8 cellular contexts compared by ENCODE assay signal in the genomic region with DNA sequence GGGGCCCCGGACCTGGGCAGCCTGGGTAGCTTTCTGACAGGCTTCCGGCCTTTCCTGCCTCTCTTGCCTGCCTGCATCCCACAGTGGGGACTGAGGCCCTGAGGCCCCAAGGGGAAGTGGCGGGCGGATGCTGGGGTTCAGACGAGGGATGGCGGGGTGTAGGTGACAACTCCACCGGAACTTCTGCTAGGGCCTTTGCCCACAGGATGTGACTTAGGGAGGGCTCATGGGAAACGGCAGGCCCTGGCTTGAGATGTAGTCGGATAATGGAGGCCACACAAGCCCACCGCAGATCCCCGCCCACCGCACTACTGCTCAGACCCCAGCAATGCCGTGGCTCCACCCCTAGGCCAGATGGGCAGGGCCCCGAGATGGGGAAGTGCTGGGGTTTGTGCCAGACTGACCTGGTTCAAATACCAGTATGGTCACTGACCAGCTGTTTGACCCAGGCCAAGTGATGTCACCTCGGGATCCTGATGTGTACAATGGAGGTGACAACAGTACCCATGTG. TPM values are rescaled to one million over a fixed set of nuclear protein-coding genes. Genes with fewer than 3 reads are reported as not detected.
DNase-seq lines count a peak whose midpoint lies in the region; ATAC-seq and TF ChIP-seq lines count a peak whose summit lies in the region.

No MANE protein-coding gene starts in this region.

- peak; percentile 35 for ATAC-seq in activated CD8-positive, alpha-beta memory T cell treated with anti-CD3 and anti-CD28 coated beads, Interleukin-2, amount 10 ng/mL, durations not matched to agents 7 days and 5 days
- ATAC-seq in heart right ventricle (no peak), GM21737 (IDR thresholded peaks at IDR 0.05; ENCODE audit: unreplicated experiment) (no peak)

- DNase-seq in Karpas-422, result peak; percentile 75
- DNase-seq in activated CD8-positive, alpha-beta memory T cell treated with anti-CD3 and anti-CD28 coated beads, Interleukin-2, amount 10 ng/mL, durations not matched to agents 7 days and 5 days, result peak; percentile 97
- peak in 1 of 2 donors; percentile 54 for DNase-seq in heart right ventricle
- DNase-seq in stimulated activated CD8-positive, alpha-beta memory T cell treated with anti-CD3 and anti-CD28 coated beads, Interleukin-15, amount 100 ng/mL, for 48 hours (ENCODE audit: low read depth in 2 of 2), result peak; percentile 76 to 80
- no peak for DNase-seq in NCI-H345 (lab: John Stamatoyannopoulos, UW)
- no peak for DNase-seq in OCI-M1 (lab: John Stamatoyannopoulos, UW)
- no peak for DNase-seq in GM03348 (ENCODE audit: low spot score)

- H3K9me3 ChIP-seq in Karpas-422 (ENCODE audit: low read length), result no peaks in the 10 kb centered on the region
- H3K9me3 ChIP-seq in heart right ventricle, result no peaks in the 10 kb centered on the region

- peak overlapping the region; percentile 89 for H3K27ac Mint-ChIP-seq in activated CD8-positive, alpha-beta memory T cell treated with anti-CD3 and anti-CD28 coated beads, Interleukin-2, amount 10 ng/mL, durations not matched to agents 7 days and 5 days

- H3K4me3 Mint-ChIP-seq in activated CD8-positive, alpha-beta memory T cell treated with anti-CD3 and anti-CD28 coated beads, Interleukin-2, amount 10 ng/mL, durations not matched to agents 7 days and 5 days, result peak overlapping the region; percentile 67

- H3K27me3 Mint-ChIP-seq in activated CD8-positive, alpha-beta memory T cell treated with anti-CD3 and anti-CD28 coated beads, Interleukin-2, amount 10 ng/mL, durations not matched to agents 7 days and 5 days, result no peaks in the 10 kb centered on the region

- H3K9ac ChIP-seq in Karpas-422 (ENCODE audit: low read length), result peak overlapping the region; percentile 53

- H3K4me3 ChIP-seq in Karpas-422 (ENCODE audit: low read length) (peak overlapping the region; percentile 35; the same call in 1 of the 2 replicates), heart right ventricle (no peak overlapping the region)

- peaks cover 20% of the 10 kb centered on the region for H3K36me3 Mint-ChIP-seq in activated CD8-positive, alpha-beta memory T cell treated with anti-CD3 and anti-CD28 coated beads, Interleukin-2, amount 10 ng/mL, durations not matched to agents 7 days and 5 days

- intact Hi-C loops in heart right ventricle (cut with DNase I), result loop anchor here in 5 of 10 donors (2.0 to 10.0 kb wide), 6 partner anchors 36 to 191 kb away; a partner anchor contains a TSS

- no peaks in the 10 kb centered on the region for H3K9me3 Mint-ChIP-seq in activated CD8-positive, alpha-beta memory T cell treated with anti-CD3 and anti-CD28 coated beads, Interleukin-2, amount 10 ng/mL, durations not matched to agents 7 days and 5 days (ENCODE audit: low read depth)

- CTCF ChIA-PET in activated CD8-positive, alpha-beta memory T cell treated with anti-CD3 and anti-CD28 coated beads, Interleukin-2, amount 10 ng/mL, durations not matched to agents 7 days and 5 days (lab: Charles Lee), result interaction anchor here (0.8 to 8.7 kb wide), 8 partner anchors 12 to 138 kb away, joined by 3 to 86 read pairs (median 34); a partner anchor contains a TSS

- peaks cover 41% of the 10 kb centered on the region for H3K4me1 ChIP-seq in Karpas-422 (ENCODE audit: low read length)
- peaks cover 3 to 84% (median 54%) of the 10 kb centered on the region in 9 donors for H3K4me1 ChIP-seq in heart right ventricle

- H3K27ac ChIP-seq in Karpas-422 (ENCODE audit: low read length) (no peak overlapping the region), heart right ventricle (peak overlapping the region in 9 of 10 donors; percentile 37 to 98 (median 92))

- peaks cover 13% of the 10 kb centered on the region for H3K36me3 ChIP-seq in Karpas-422 (ENCODE audit: insufficient read depth, low read length)
- H3K36me3 ChIP-seq in heart right ventricle, result peaks cover 0 to 15% (median 10%) of the 10 kb centered on the region in 9 donors

- peak overlapping the region; percentile 59 for H3K4me2 ChIP-seq in Karpas-422 (ENCODE audit: low read depth, low read length, poor library complexity, severe bottlenecking)

- H2AFZ ChIP-seq in Karpas-422 (ENCODE audit: low read length), result peak overlapping the region; percentile 98

- WGBS in heart right ventricle, 2 donors, result 61 to 63% methylated on average over 15 of the region's 15 CpGs

- H3K4me1 Mint-ChIP-seq in activated CD8-positive, alpha-beta memory T cell treated with anti-CD3 and anti-CD28 coated beads, Interleukin-2, amount 10 ng/mL, durations not matched to agents 7 days and 5 days, result peaks cover 74% of the 10 kb centered on the region

- peaks cover 23% of the 10 kb centered on the region for H4K20me1 ChIP-seq in Karpas-422 (ENCODE audit: insufficient read depth, low read depth, low read length)

- H3K79me2 ChIP-seq in Karpas-422 (ENCODE audit: low read length), result peaks cover 22% of the 10 kb centered on the region

- TF ChIP-seq CTCF in heart right ventricle (IDR thresholded peaks at IDR 0.05), result no peak

- no peaks in the 10 kb centered on the region for H3K9me2 ChIP-seq in Karpas-422 (replicated peaks; ENCODE audit: insufficient read depth, low read length)

- H3K27me3 ChIP-seq in Karpas-422 (ENCODE audit: low read length) (no peaks in the 10 kb centered on the region), heart right ventricle (no peaks in the 10 kb centered on the region)

RNA-seq across cellular contexts. Expression of a gene that starts 2.7 kb away (rescaled TPM):
- 23.9 and 30.7 TPM in 2 replicates for total RNA-seq in Karpas-422 (2014; rRNA removed; shearing (Covaris generic); ENCODE audit: low replicate concordance)
- total RNA-seq in activated CD8-positive, alpha-beta memory T cell treated with anti-CD3 and anti-CD28 coated beads, Interleukin-2, amount 10 ng/mL, durations not matched to agents 7 days and 5 days, result 100 to 1,000 TPM; 120 to 128 TPM
- total RNA-seq in heart right ventricle, result 10 to 100 TPM; 30.9 to 59.0 (median 44.1) TPM
- 10 to 100 TPM; 32.5 to 47.7 TPM for polyA plus RNA-seq in heart right ventricle

RNA-seq across cellular contexts. Expression of a gene that starts 4.7 kb away (rescaled TPM):
- total RNA-seq in Karpas-422 (2014; rRNA removed; shearing (Covaris generic); ENCODE audit: low replicate concordance), result 0.61 TPM in 1 of 2 replicates, not detected in the other
- 10 to 100 TPM; 75.2 to 87.8 TPM for total RNA-seq in activated CD8-positive, alpha-beta memory T cell treated with anti-CD3 and anti-CD28 coated beads, Interleukin-2, amount 10 ng/mL, durations not matched to agents 7 days and 5 days
- total RNA-seq in heart right ventricle, result 10 to 100 TPM; 10.9 to 26.0 (median 17.7) TPM
- polyA plus RNA-seq in heart right ventricle, result 10 to 100 TPM; 30.1 to 36.7 TPM

RNA-seq across cellular contexts. Expression of a gene that starts 19.5 kb away (rescaled TPM):
- 41.9 and 102 TPM in 2 replicates for total RNA-seq in Karpas-422 (2014; rRNA removed; shearing (Covaris generic); ENCODE audit: low replicate concordance)
- total RNA-seq in activated CD8-positive, alpha-beta memory T cell treated with anti-CD3 and anti-CD28 coated beads, Interleukin-2, amount 10 ng/mL, durations not matched to agents 7 days and 5 days, result 100 to 1,000 TPM; 109 to 117 TPM
- total RNA-seq in heart right ventricle, result 10 to 100 TPM; 40.2 to 58.5 (median 46.5) TPM
- polyA plus RNA-seq in heart right ventricle, result 10 to 100 TPM; 40.7 to 45.5 TPM

RNA-seq across cellular contexts. Expression of a gene that starts 48.1 kb away (rescaled TPM):
- total RNA-seq in Karpas-422 (2014; rRNA removed; shearing (Covaris generic); ENCODE audit: low replicate concordance), result 10.7 and 12.7 TPM in 2 replicates
- total RNA-seq in activated CD8-positive, alpha-beta memory T cell treated with anti-CD3 and anti-CD28 coated beads, Interleukin-2, amount 10 ng/mL, durations not matched to agents 7 days and 5 days, result 10 to 100 TPM; 24.1 to 26.8 TPM
- 1 to 10 TPM; 1.5 to 6.3 (median 2.2) TPM for total RNA-seq in heart right ventricle
- 1 to 10 TPM; 6.9 to 7.6 TPM for polyA plus RNA-seq in heart right ventricle

Comparison
In these comparisons a context has a peak if more than half of its experiments do, and no peak if none do; other contexts are left out.
1. DNase-seq: peak in Karpas-422 (single experiment), activated CD8-positive, alpha-beta memory T cell treated with anti-CD3 and anti-CD28 coated beads, Interleukin-2, amount 10 ng/mL, durations not matched to agents 7 days and 5 days (single experiment) and stimulated activated CD8-positive, alpha-beta memory T cell treated with anti-CD3 and anti-CD28 coated beads, Interleukin-15, amount 100 ng/mL, for 48 hours (2 of 2); none in NCI-H345 (single experiment), OCI-M1 (single experiment) and GM03348 (single experiment).